In genomic region chr3:46856576-46857471, GRCh38 we compare ENCODE assay signal across 1 cellular context.
TF ChIP-seq lines count a peak whose summit lies in the region.

No MANE protein-coding gene starts in this region.

TF ChIP-seq in H1, 55 proteins besides CTCF, POLR2A, EP300 and RAD21:
- no peak for TF ChIP-seq TEAD4 (IDR thresholded peaks at IDR 0.05; ENCODE audit: low read depth, low read length)
- TF ChIP-seq BACH1 (IDR thresholded peaks at IDR 0.05; ENCODE audit: low read length), result no peak
- no peak for TF ChIP-seq CBX5 (IDR thresholded peaks at IDR 0.05; ENCODE audit: low read depth, low read length)
- TF ChIP-seq NRF1 (IDR thresholded peaks at IDR 0.05; ENCODE audit: low read depth, low read length), result no peak
- no peak for TF ChIP-seq SIN3A (conservative IDR thresholded peaks at IDR 0.05 in 1 of 2, IDR thresholded peaks at IDR 0.05 in 1 of 2; ENCODE audit: low read depth in 1 of 2, low read length in 2 of 2)
- TF ChIP-seq MAFK (IDR thresholded peaks at IDR 0.05; ENCODE audit: low read depth, low read length), result no peak
- no peak for TF ChIP-seq SIRT6 (IDR thresholded peaks at IDR 0.05; ENCODE audit: low read length)
- TF ChIP-seq NANOG (IDR thresholded peaks at IDR 0.05; ENCODE audit: insufficient read depth, low read depth, low read length, poor library complexity, severe bottlenecking), result no peak
- TF ChIP-seq JUND (IDR thresholded peaks at IDR 0.05; ENCODE audit: low read length), result no peak
- TF ChIP-seq GABPA (IDR thresholded peaks at IDR 0.05; ENCODE audit: borderline replicate concordance, insufficient read depth, low read length), result no peak
- TF ChIP-seq RFX5 (IDR thresholded peaks at IDR 0.05; ENCODE audit: borderline replicate concordance, low read depth, low read length), result no peak
- TF ChIP-seq SUZ12 (IDR thresholded peaks at IDR 0.05; ENCODE audit: low read length), result no peak
